11 cellular contexts compared by ENCODE assay signal in the genomic region with DNA sequence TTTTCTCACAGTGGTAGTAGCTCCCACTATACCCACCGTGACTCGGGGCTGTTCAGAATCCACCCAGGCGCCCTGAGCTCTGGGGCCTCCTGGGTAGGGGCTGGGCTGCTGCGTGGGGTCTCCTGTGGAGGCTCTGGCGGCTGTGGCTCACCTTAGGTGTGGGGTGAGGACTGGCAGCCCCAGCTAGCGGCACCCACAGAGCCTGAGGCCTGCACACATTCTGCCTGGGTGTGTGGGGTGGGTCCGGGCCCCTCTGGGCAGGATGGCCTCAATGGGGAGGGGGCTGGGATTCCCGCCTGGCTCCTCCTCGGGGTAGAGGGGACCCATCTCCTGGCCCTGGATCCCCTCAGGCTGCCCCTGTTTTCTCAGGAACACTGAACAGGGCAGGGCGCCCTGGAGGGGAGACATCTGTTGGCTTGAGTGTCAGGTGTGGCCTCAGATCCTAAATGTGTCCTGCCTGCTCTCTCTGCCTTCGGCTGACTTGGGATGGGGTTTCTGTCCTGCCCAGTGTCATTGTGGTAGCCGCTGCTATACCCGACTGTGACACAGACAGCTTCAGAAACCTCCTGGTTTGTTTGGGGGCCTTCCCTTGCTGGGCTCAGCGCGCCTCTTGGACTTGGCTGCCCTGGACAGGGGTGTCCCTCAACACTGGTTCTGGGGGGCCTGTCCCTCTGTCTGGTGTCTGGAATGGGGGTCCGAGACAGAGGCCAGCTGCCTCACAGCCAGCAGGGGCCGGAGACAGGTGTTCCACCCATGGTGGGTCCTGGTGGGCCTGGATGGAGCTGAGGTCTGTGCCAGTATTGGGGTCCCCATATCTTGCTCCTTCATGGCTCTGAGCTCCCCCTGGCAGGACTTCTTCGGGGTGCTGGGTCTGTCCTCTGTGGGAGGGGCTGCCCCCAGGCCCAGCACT.
DNase-seq lines count a peak whose midpoint lies in the region; ATAC-seq and TF ChIP-seq lines count a peak whose summit lies in the region.
"Had no signal": no experiment of that assay in that cellular context is flagged by ENCODE, and none has a peak within 500 bp of the region (broad histone marks: within the 10 kb centered on the region; RNA-seq: fewer than 3 reads in every experiment).

No MANE protein-coding gene starts in this region.

- no peak overlapping the region for H3K27ac ChIP-seq in upper lobe of right lung
- H3K27ac ChIP-seq: RWPE1, vagina had no signal

- H3K36me3 Mint-ChIP-seq in memory B cell (no peaks in the 10 kb centered on the region), endothelial cell (ENCODE audit: low read depth, unreplicated experiment) (no peaks in the 10 kb centered on the region)

- H3K27me3 ChIP-seq in upper lobe of right lung = peaks cover 6% of the 10 kb centered on the region
- H3K27me3 ChIP-seq: vagina had no signal

- H3K36me3 ChIP-seq in upper lobe of right lung = no peaks in the 10 kb centered on the region
- H3K36me3 ChIP-seq: vagina had no signal

- H3K4me1 Mint-ChIP-seq in memory B cell (no peaks in the 10 kb centered on the region), endothelial cell (ENCODE audit: unreplicated experiment) (no peaks in the 10 kb centered on the region)

- H3K9me3 ChIP-seq in upper lobe of right lung = no peaks in the 10 kb centered on the region
- H3K9me3 ChIP-seq: Caco-2, vagina had no signal

- H3K9me3 Mint-ChIP-seq in memory B cell (no peaks in the 10 kb centered on the region), endothelial cell (ENCODE audit: unreplicated experiment) (peaks cover 30% of the 10 kb centered on the region)

- TF ChIP-seq CTCF in upper lobe of right lung (IDR thresholded peaks at IDR 0.05) (no peak), endothelial cell (IDR thresholded peaks at IDR 0.05; ENCODE audit: unreplicated experiment) (no peak)

- H3K27ac Mint-ChIP-seq in memory B cell = no peak overlapping the region
- H3K27ac Mint-ChIP-seq in endothelial cell (ENCODE audit: unreplicated experiment) = no peak overlapping the region

- H3K4me3 Mint-ChIP-seq in memory B cell (peak overlapping the region; percentile 47), endothelial cell (ENCODE audit: unreplicated experiment) (no peak overlapping the region)

- no peaks in the 10 kb centered on the region for H3K4me1 ChIP-seq in upper lobe of right lung
- H3K4me1 ChIP-seq: Caco-2, vagina had no signal

- no peak for ATAC-seq in memory B cell (ENCODE audit: low read depth)
- ATAC-seq in upper lobe of right lung = no peak
- ATAC-seq in GM21515 (IDR thresholded peaks at IDR 0.05; ENCODE audit: unreplicated experiment) = no peak

- intact Hi-C loops in upper lobe of right lung (cut with DNase I) = no loop called here

- DNase-seq in activated gamma-delta T cell treated with Interleukin-2 at 50 U/mL for 16 hours (peak; percentile 3), activated gamma-delta T cell (lab: John Stamatoyannopoulos, UW) (no peak), memory B cell (ENCODE audit: low spot score in 2 of 2) (no peak), upper lobe of right lung (peak; percentile 55), NCI-H146 (lab: John Stamatoyannopoulos, UW) (no peak), endothelial cell (ENCODE audit: low spot score) (no peak)
- peak; percentile 5 for DNase-seq in activated naive CD4-positive, alpha-beta T cell treated with anti-CD3 and anti-CD28 coated beads, Interleukin-2, amount 50 U/mL, for 16 hours

- no peaks in the 10 kb centered on the region for H3K27me3 Mint-ChIP-seq in memory B cell
- H3K27me3 Mint-ChIP-seq in endothelial cell (ENCODE audit: unreplicated experiment) = peaks cover 10% of the 10 kb centered on the region

- H3K4me3 ChIP-seq in upper lobe of right lung = no peak overlapping the region
- H3K4me3 ChIP-seq: vagina had no signal

Comparison
In these comparisons a context has a peak if more than half of its experiments do, and no peak if none do; other contexts are left out.
1. DNase-seq: peak in activated gamma-delta T cell treated with Interleukin-2 at 50 U/mL for 16 hours (single experiment), activated naive CD4-positive, alpha-beta T cell treated with anti-CD3 and anti-CD28 coated beads, Interleukin-2, amount 50 U/mL, for 16 hours (single experiment) and upper lobe of right lung (single experiment); none in activated gamma-delta T cell (single experiment), memory B cell (0 of 2), NCI-H146 (single experiment) and endothelial cell (single experiment).